Comparison of ENCODE assay signal across 18 cellular contexts in the genomic region with DNA sequence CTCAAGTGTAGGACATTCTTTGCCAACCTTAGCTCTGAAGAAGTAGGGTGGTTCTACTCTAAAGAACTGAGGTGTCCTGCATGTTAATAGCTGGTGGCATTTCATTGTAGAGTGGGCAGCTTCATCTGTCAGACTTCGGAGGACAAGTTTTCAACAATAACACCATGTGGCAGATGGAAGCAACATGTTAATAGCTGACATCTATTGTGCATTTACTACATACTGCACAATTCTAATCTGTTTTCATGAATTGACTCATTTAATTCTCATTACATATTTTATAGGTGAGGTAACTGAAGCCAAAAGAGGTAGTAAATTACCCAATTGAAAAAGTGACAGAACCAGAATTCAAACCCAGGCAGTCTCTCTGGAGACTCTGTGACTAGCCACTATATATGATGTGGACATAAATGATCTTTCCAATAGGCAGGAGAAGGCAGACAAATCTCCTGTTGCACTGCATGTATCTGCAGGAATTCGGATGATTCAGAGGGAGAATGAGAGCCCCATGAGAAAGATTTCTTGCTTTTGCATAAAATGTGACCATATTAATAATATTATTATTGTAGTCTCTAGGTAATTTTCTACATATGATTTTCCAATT.
DNase-seq lines count a peak whose midpoint lies in the region; ATAC-seq and TF ChIP-seq lines count a peak whose summit lies in the region.
"Had no signal": no experiment of that assay in that cellular context is flagged by ENCODE, and none has a peak within 500 bp of the region (broad histone marks: within the 10 kb centered on the region; RNA-seq: fewer than 3 reads in every experiment).

No MANE protein-coding gene starts in this region.

- CTCF ChIA-PET in mammary epithelial cell (lab: Charles Lee; ENCODE audit: low non-redundant PET) (no interaction called here), Caco-2 (lab: Charles Lee) (no interaction called here)
- CTCF ChIA-PET in CD4-positive, alpha-beta memory T cell (lab: Charles Lee; ENCODE audit: partially characterized antibody): no interaction called here

- no peaks in the 10 kb centered on the region for H3K4me1 Mint-ChIP-seq in CD4-positive, alpha-beta memory T cell
- no peaks in the 10 kb centered on the region for H3K4me1 Mint-ChIP-seq in Caco-2 (ENCODE audit: low read depth, unreplicated experiment)
- H3K4me1 Mint-ChIP-seq: B cell had no signal

- ATAC-seq in SK-N-SH treated with all-trans-retinoic acid at 6 μM for 48 hours: peak; percentile 79
- ATAC-seq: CD8-positive, alpha-beta T cell; GM12878 had no signal

- H3K4me3 Mint-ChIP-seq in CD4-positive, alpha-beta memory T cell: no peak overlapping the region
- no peak overlapping the region for H3K4me3 Mint-ChIP-seq in Caco-2 (ENCODE audit: unreplicated experiment)
- H3K4me3 Mint-ChIP-seq: B cell; CD8-positive, alpha-beta T cell; H9 had no signal

- H3K27me3 ChIP-seq in mammary epithelial cell (ENCODE audit: insufficient read depth, low read length) (no peaks in the 10 kb centered on the region), breast epithelium (no peaks in the 10 kb centered on the region), Caco-2 (replicated peaks; ENCODE audit: control insufficient read depth, insufficient read depth, low read length) (no peaks in the 10 kb centered on the region)
- H3K27me3 ChIP-seq in CD4-positive, alpha-beta memory T cell (ENCODE audit: insufficient read depth, low read length): no peaks in the 10 kb centered on the region

- H3K9ac ChIP-seq in mammary epithelial cell (ENCODE audit: insufficient read depth, low read length): no peak overlapping the region

- in situ Hi-C loops in mammary epithelial cell (cut with MboI; ENCODE audit: low sequenced_read_pairs in 2 of 2): no loop called here

- dilution Hi-C loops in mammary epithelial cell (cut with HindIII; ENCODE audit: low sequenced_read_pairs): no loop called here

- no peaks in the 10 kb centered on the region for H3K36me3 Mint-ChIP-seq in CD4-positive, alpha-beta memory T cell
- no peaks in the 10 kb centered on the region for H3K36me3 Mint-ChIP-seq in Caco-2 (ENCODE audit: insufficient read depth, unreplicated experiment)
- H3K36me3 Mint-ChIP-seq: CD8-positive, alpha-beta T cell had no signal

- peak; percentile 35 for DNase-seq in mammary epithelial cell
- DNase-seq in breast epithelium (ENCODE audit: low spot score in 2 of 2): no peak
- peak; percentile 17 for DNase-seq in fibroblast of peridontal ligament (ENCODE audit: extremely low read depth)
- no peak for DNase-seq in CD4-positive, alpha-beta memory T cell
- no peak for DNase-seq in NCI-H510A (lab: John Stamatoyannopoulos, UW)
- DNase-seq in DMS153 (lab: John Stamatoyannopoulos, UW): no peak
- DNase-seq in Caco-2: no peak
- DNase-seq: C1 segment of cervical spinal cord; CD8-positive, alpha-beta T cell; COR-L47; DMS53; GOT3; H9 had no signal

- H3K27me3 Mint-ChIP-seq in CD4-positive, alpha-beta memory T cell: no peaks in the 10 kb centered on the region
- H3K27me3 Mint-ChIP-seq in Caco-2 (ENCODE audit: insufficient read depth, unreplicated experiment): no peaks in the 10 kb centered on the region
- H3K27me3 Mint-ChIP-seq: B cell had no signal

- H3K4me1 ChIP-seq in mammary epithelial cell (ENCODE audit: insufficient read depth, low read length): peaks cover 3% of the 10 kb centered on the region
- H3K4me1 ChIP-seq in breast epithelium: no peaks in the 10 kb centered on the region
- no peaks in the 10 kb centered on the region for H3K4me1 ChIP-seq in CD4-positive, alpha-beta memory T cell (ENCODE audit: insufficient read depth, low read length)
- H3K4me1 ChIP-seq in Caco-2: no peaks in the 10 kb centered on the region

- H3K4me2 ChIP-seq in mammary epithelial cell (ENCODE audit: insufficient read depth, low read depth, low read length): no peak overlapping the region

- peaks cover 0 to 5% (median 0%) of the 10 kb centered on the region in 8 donors for H3K9me3 Mint-ChIP-seq in CD4-positive, alpha-beta memory T cell
- H3K9me3 Mint-ChIP-seq in Caco-2 (ENCODE audit: unreplicated experiment): no peaks in the 10 kb centered on the region

- H3K27ac ChIP-seq in mammary epithelial cell (ENCODE audit: insufficient read depth, low read depth, low read length) (no peak overlapping the region), breast epithelium (no peak overlapping the region)
- no peak overlapping the region for H3K27ac ChIP-seq in CD4-positive, alpha-beta memory T cell (ENCODE audit: low read depth, low read length)
- H3K27ac ChIP-seq: 22Rv1, HL-60 had no signal

- TF ChIP-seq CTCF in mammary epithelial cell (conservative IDR thresholded peaks at IDR 0.05 in 1 of 2, IDR thresholded peaks at IDR 0.05 in 1 of 2; ENCODE audit: extremely low read depth in 1 of 2, insufficient read depth in 1 of 2, low read depth in 1 of 2, low read length in 2 of 2) (no peak), breast epithelium (IDR thresholded peaks at IDR 0.05) (no peak), Caco-2 (IDR thresholded peaks at IDR 0.05; ENCODE audit: insufficient read depth in 1 of 2, low read depth in 1 of 2, low read length in 1 of 2, severe bottlenecking in 1 of 2, unreplicated experiment in 1 of 2) (no peak)

- BruUV-seq in mammary epithelial cell (replicated peaks; lab: Mats Ljungman, UMichigan) (no TSS peak), Caco-2 (replicated peaks; lab: Mats Ljungman, UMichigan) (no TSS peak)

- H2AFZ ChIP-seq in mammary epithelial cell (ENCODE audit: low read depth, low read length): no peak overlapping the region

- POLR2A ChIA-PET in CD4-positive, alpha-beta memory T cell (lab: Charles Lee; ENCODE audit: partially characterized antibody): no interaction called here
- POLR2A ChIA-PET in Caco-2 (lab: Charles Lee): no interaction called here

- no peaks in the 10 kb centered on the region for H3K9me3 ChIP-seq in mammary epithelial cell (replicated peaks; ENCODE audit: insufficient read depth, low read length)
- H3K9me3 ChIP-seq in breast epithelium: no peaks in the 10 kb centered on the region
- no peaks in the 10 kb centered on the region for H3K9me3 ChIP-seq in CD4-positive, alpha-beta memory T cell (ENCODE audit: control insufficient read depth in 1 of 2, low read length in 2 of 2)
- H3K9me3 ChIP-seq in Caco-2: no peaks in the 10 kb centered on the region

- H3K4me3 ChIP-seq in mammary epithelial cell (replicated peaks in 1 of 3; ENCODE audit: insufficient read depth in 1 of 3, low read depth in 2 of 3, low read length in 3 of 3): no peak overlapping the region
- H3K4me3 ChIP-seq in breast epithelium: no peak overlapping the region
- no peak overlapping the region for H3K4me3 ChIP-seq in CD4-positive, alpha-beta memory T cell (ENCODE audit: low read length in 2 of 2)
- no peak overlapping the region for H3K4me3 ChIP-seq in Caco-2 (ENCODE audit: low read depth, low read length)
- H3K4me3 ChIP-seq: GM12878 had no signal

- WGBS in mammary epithelial cell (ENCODE audit: low coverage, missing lambda C conversion rate): 81% methylated on average over 2 of the region's 2 CpGs

- no peaks in the 10 kb centered on the region for H3K36me3 ChIP-seq in mammary epithelial cell (ENCODE audit: insufficient read depth, low read length)
- no peaks in the 10 kb centered on the region for H3K36me3 ChIP-seq in breast epithelium
- no peaks in the 10 kb centered on the region for H3K36me3 ChIP-seq in CD4-positive, alpha-beta memory T cell (ENCODE audit: insufficient read depth, low read length)
- no peaks in the 10 kb centered on the region for H3K36me3 ChIP-seq in Caco-2 (ENCODE audit: control insufficient read depth, insufficient read depth, low read length)

- H4K20me1 ChIP-seq in mammary epithelial cell (ENCODE audit: insufficient read depth, low read length): no peaks in the 10 kb centered on the region

- no peaks in the 10 kb centered on the region for H3K79me2 ChIP-seq in mammary epithelial cell (ENCODE audit: insufficient read depth, low read length)

- no peak for TF ChIP-seq POLR2A in breast epithelium (IDR thresholded peaks at IDR 0.05)

- H3K27ac Mint-ChIP-seq in CD4-positive, alpha-beta memory T cell: no peak overlapping the region
- H3K27ac Mint-ChIP-seq in Caco-2 (ENCODE audit: unreplicated experiment): no peak overlapping the region
- H3K27ac Mint-ChIP-seq: B cell; CD8-positive, alpha-beta T cell; H9 had no signal

- intact Hi-C loops in mammary epithelial cell (cut with micrococcal nuclease): loop anchor here (5.0 to 10.0 kb wide), 2 partner anchors 62 to 120 kb away; no protein-coding TSS in a partner anchor
- intact Hi-C loops in breast epithelium (cut with DNase I; ENCODE audit: low total_unique reads): no loop called here
- intact Hi-C loops in CD4-positive, alpha-beta memory T cell (cut with micrococcal nuclease): no loop called here
- intact Hi-C loops in Caco-2 (cut with micrococcal nuclease; ENCODE audit: unreplicated experiment): no loop called here

TF ChIP-seq in SK-N-SH treated with all-trans-retinoic acid at 6 μM for 48 hours, 23 proteins besides CTCF, POLR2A, EP300 and RAD21 (continues in another document):
- TF ChIP-seq ISL1 (CRISPR knock-in tag; IDR thresholded peaks at IDR 0.05): no peak
- TF ChIP-seq ZNF70 (CRISPR knock-in tag; IDR thresholded peaks at IDR 0.05): no peak
- TF ChIP-seq PPARA (CRISPR knock-in tag; IDR thresholded peaks at IDR 0.05; ENCODE audit: borderline replicate concordance): no peak
- TF ChIP-seq, protein P1, sequence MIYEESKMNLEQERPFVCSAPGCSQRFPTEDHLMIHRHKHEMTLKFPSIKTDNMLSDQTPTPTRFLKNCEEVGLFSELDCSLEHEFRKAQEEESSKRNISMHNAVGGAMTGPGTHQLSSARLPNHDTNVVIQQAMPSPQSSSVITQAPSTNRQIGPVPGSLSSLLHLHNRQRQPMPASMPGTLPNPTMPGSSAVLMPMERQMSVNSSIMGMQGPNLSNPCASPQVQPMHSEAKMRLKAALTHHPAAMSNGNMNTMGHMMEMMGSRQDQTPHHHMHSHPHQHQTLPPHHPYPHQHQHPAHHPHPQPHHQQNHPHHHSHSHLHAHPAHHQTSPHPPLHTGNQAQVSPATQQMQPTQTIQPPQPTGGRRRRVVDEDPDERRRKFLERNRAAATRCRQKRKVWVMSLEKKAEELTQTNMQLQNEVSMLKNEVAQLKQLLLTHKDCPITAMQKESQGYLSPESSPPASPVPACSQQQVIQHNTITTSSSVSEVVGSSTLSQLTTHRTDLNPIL (CRISPR knock-in tag; IDR thresholded peaks at IDR 0.05; ENCODE audit: low read depth): no peak
- no peak for TF ChIP-seq OSR1 (CRISPR knock-in tag; IDR thresholded peaks at IDR 0.05)

Comparison
In these comparisons a context has a peak if more than half of its experiments do, and no peak if none do; other contexts are left out.
1. DNase-seq: peak in mammary epithelial cell (single experiment) and fibroblast of peridontal ligament (single experiment); none in breast epithelium (0 of 2), CD4-positive, alpha-beta memory T cell (0 of 5), NCI-H510A (single experiment), DMS153 (single experiment) and Caco-2 (0 of 2).